In the genomic region with DNA sequence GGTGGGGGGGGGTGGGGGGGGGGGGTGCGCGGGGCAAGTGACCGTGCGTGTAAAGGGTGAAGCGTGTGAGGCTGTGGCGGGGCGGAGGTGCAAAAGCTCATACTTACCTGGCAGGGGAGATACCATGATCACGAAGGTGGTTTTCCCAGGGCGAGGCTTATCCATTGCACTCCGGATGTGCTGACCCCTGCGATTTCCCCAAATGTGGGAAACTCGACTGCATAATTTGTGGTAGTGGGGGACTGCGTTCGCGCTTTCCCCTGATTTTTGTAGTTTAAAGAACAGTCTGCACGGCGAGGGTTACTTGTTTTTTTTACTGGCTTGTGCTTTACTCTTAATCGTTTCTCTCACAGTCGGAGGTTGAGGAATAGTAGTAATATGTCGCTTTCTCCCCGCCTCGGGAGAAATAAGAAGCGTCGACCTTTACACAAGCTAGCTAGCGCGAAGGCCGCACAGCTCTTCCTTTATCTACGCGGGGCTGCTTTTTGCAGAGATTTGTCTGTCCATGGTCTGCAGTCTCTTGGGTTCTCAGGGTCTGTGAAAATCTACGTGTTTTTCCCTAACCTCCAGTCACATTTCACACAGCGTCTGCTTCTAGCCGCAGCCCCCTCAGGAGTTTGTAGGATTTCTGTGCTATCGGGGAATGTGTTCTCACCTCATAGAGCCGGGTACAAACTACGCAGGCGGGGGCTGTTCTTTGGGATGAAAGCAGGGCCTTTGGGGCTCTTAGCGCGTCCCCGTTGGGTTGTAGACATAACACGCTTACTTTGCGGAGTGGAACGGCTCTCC, we compare ENCODE assay signal across 8 cellular contexts.
DNase-seq lines count a peak whose midpoint lies in the region; ATAC-seq, FAIRE-seq and TF ChIP-seq lines count a peak whose summit lies in the region.
"Not testable (repeated sequence)": the region's sequence is repeated elsewhere in the genome, so short reads cannot be mapped to it uniquely, and the experiment has no call there.

No MANE protein-coding gene starts in this region.

- H3K36me3 ChIP-seq in BE2C, result not testable (repeated sequence)

- ATAC-seq in HG03439 (IDR thresholded peaks at IDR 0.05; ENCODE audit: unreplicated experiment), result peak; percentile 94
- ATAC-seq in activated CD4-positive, alpha-beta T cell treated with anti-CD3 and anti-CD28 coated beads for 36 hours, result peak; percentile 95

- peaks cover 19% of the 10 kb centered on the region for H3K4me1 Mint-ChIP-seq in activated CD4-positive, alpha-beta T cell treated with anti-CD3 and anti-CD28 coated beads for 36 hours

- H3K4me3 ChIP-seq in BE2C (ENCODE audit: low read depth, low read length), result peak overlapping the region; percentile 45

- not testable (repeated sequence) for TF ChIP-seq CTCF in BE2C (IDR thresholded peaks at IDR 0.05; ENCODE audit: low read depth, low read length)

- peak overlapping the region; percentile 73 for H3K4me3 Mint-ChIP-seq in activated CD4-positive, alpha-beta T cell treated with anti-CD3 and anti-CD28 coated beads for 36 hours

- peak overlapping the region; percentile 94 for H3K27ac ChIP-seq in cingulate gyrus (ENCODE audit: low read depth, low read length)

- peak overlapping the region; percentile 95 for H3K27ac Mint-ChIP-seq in activated CD4-positive, alpha-beta T cell treated with anti-CD3 and anti-CD28 coated beads for 36 hours

- H3K27me3 ChIP-seq in BE2C, result not testable (repeated sequence)

- CTCF ChIA-PET in activated CD4-positive, alpha-beta T cell treated with anti-CD3 and anti-CD28 coated beads for 36 hours (lab: Charles Lee), result not testable (repeated sequence)

- H3K36me3 Mint-ChIP-seq in activated CD4-positive, alpha-beta T cell treated with anti-CD3 and anti-CD28 coated beads for 36 hours (ENCODE audit: low read depth), result not testable (repeated sequence)

- H3K4me1 ChIP-seq in BE2C, result not testable (repeated sequence)

- not testable (repeated sequence) for H3K9me3 Mint-ChIP-seq in activated CD4-positive, alpha-beta T cell treated with anti-CD3 and anti-CD28 coated beads for 36 hours (ENCODE audit: low read depth)

- intact Hi-C loops in activated CD4-positive, alpha-beta T cell treated with anti-CD3 and anti-CD28 coated beads for 36 hours (cut with DNase I, micrococcal nuclease), result loop anchor here in 1 of 2 experiments (1.0 kb wide), 1 partner anchor 10 kb away; no protein-coding TSS in a partner anchor

- DNase-seq in BE2C (peak; percentile 81), GM19239 (ENCODE audit: insufficient read length, low spot score) (peak; percentile 8), NCI-H510A (lab: John Stamatoyannopoulos, UW) (peak; percentile 85), left kidney (ENCODE audit: low read depth, low spot score) (peak; percentile 98)
- peak; percentile 79 for DNase-seq in activated CD4-positive, alpha-beta T cell treated with anti-CD3 and anti-CD28 coated beads for 36 hours
- peak; percentile 43 to 44 for DNase-seq in stimulated activated CD4-positive, alpha-beta T cell treated with anti-CD3 and anti-CD28 coated beads, Interleukin-1b, Interleukin-23, amount 100 ng/mL, for 4 hours (ENCODE audit: low read depth in 2 of 2)

- H3K27me3 Mint-ChIP-seq in activated CD4-positive, alpha-beta T cell treated with anti-CD3 and anti-CD28 coated beads for 36 hours, result not testable (repeated sequence)

- not testable (repeated sequence) for FAIRE-seq in GM19239 (lab: Jason Lieb, UNC)

- POLR2A ChIA-PET in activated CD4-positive, alpha-beta T cell treated with anti-CD3 and anti-CD28 coated beads for 36 hours (lab: Charles Lee), result interaction anchor here (0.8 to 3.0 kb wide), 5 partner anchors 10 to 1957 kb away, joined by 7 to 93 read pairs (median 9); no protein-coding TSS in a partner anchor

- H3K9me3 ChIP-seq in BE2C, result not testable (repeated sequence)

Comparison
In these comparisons a context has a peak if more than half of its experiments do, and no peak if none do; other contexts are left out.
1. Peak in every context shown above with its lines: DNase-seq, ATAC-seq, H3K4me3 ChIP-seq and H3K27ac ChIP-seq.
2. DNase-seq: peak in every context shown above with its lines; median percentile 98 in left kidney; 85 in NCI-H510A; 81 in BE2C; 79 in activated CD4-positive, alpha-beta T cell treated with anti-CD3 and anti-CD28 coated beads for 36 hours; 44 in stimulated activated CD4-positive, alpha-beta T cell treated with anti-CD3 and anti-CD28 coated beads, Interleukin-1b, Interleukin-23, amount 100 ng/mL, for 4 hours; 8 in GM19239.